ENCODE assay signal across 7 cellular contexts in genomic region chr13:38539632-38540031, GRCh38.
"Had no signal": no experiment of that assay in that cellular context is flagged by ENCODE, and none has a peak within 500 bp of the region (broad histone marks: within the 10 kb centered on the region; RNA-seq: fewer than 3 reads in every experiment).

No MANE protein-coding gene starts in this region.

- DNase-seq: GDM1, GF-D8 had no signal

- FAIRE-seq: GM12891, GM12892, GM18507, GM19239 had no signal

- H3K4me3 ChIP-seq: GM12878 had no signal

- ATAC-seq: GM12878 had no signal
